33 cellular contexts compared by ENCODE assay signal in the genomic region with DNA sequence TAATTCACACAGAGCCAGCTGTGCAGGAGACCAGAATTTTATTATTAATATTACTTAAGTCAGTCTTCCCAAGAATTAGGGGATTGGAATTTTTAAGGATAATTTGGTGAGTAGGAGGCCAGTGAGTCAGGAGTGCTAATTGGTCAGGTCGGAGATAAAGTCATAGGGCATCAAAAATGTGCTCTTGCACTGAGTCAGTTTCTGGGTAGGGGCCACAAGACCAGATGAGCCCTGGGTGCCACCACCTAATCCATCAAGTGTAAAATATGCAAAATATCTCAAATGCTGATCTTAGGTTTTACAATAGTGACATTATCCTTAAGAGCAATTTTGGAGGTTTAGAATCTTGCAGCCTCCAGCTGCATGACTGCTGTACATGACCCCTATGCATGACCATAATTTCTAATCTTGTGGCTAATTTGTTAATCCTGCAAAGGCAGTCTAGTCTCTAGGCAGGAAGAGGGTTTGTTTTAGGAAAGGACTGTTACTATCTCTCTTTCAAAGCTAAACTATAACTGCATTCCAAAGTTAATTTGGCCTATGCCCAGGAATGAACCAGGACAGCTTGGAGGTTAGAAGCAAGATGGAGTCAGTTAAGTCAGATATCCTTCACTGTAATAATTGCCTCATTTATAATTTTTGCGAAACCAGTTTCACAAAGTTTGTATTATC.
"Had no signal": no experiment of that assay in that cellular context is flagged by ENCODE, and none has a peak within 500 bp of the region (broad histone marks: within the 10 kb centered on the region; RNA-seq: fewer than 3 reads in every experiment).

No MANE protein-coding gene starts in this region.

- ATAC-seq: activated CD4-positive, CD25-positive, alpha-beta regulatory T cell treated with anti-CD3 and anti-CD28 coated beads, Interleukin-2, amount 50 U/mL, for 24 hours; esophagus mucosa; left colon; right lobe of liver; upper lobe of right lung had no signal

- H3K4me1 ChIP-seq: ascending aorta, right lobe of liver, stomach, upper lobe of right lung had no signal

- H3K36me3 Mint-ChIP-seq: activated naive CD4-positive, alpha-beta T cell treated with anti-CD3 and anti-CD28 coated beads, Interleukin-2, amount 10 ng/mL, durations not matched to agents 7 days and 5 days; activated naive CD8-positive, alpha-beta T cell treated with anti-CD3 and anti-CD28 coated beads, Interleukin-2, amount 10 ng/mL, durations not matched to agents 7 days and 5 days had no signal

- H3K36me3 ChIP-seq: ascending aorta, brain microvascular endothelial cell, ovary, right lobe of liver, stomach, upper lobe of right lung, WERI-Rb-1 had no signal

- DNase-seq: activated CD4-positive, alpha-beta memory T cell treated with anti-CD3 and anti-CD28 coated beads for 36 hours; activated CD4-positive, alpha-beta T cell treated with anti-CD3 and anti-CD28 coated beads for 48 hours; activated CD8-positive, alpha-beta memory T cell treated with anti-CD3 and anti-CD28 coated beads, Interleukin-2, amount 50 U/mL, for 4 hours; activated gamma-delta T cell; activated naive CD4-positive, alpha-beta T cell treated with anti-CD3 and anti-CD28 coated beads, Interleukin-2, amount 10 ng/mL, durations not matched to agents 7 days and 5 days; activated naive CD8-positive, alpha-beta T cell treated with anti-CD3 and anti-CD28 coated beads, Interleukin-2, amount 10 ng/mL, durations not matched to agents 7 days and 5 days; activated T-cell treated with anti-CD3 and anti-CD28 coated beads, Interleukin-2, amount 50 U/mL, for 1 hour; brain microvascular endothelial cell; caudate nucleus; endodermal cell; head of caudate nucleus; hippocampal formation; immature natural killer cell; kidney; left colon; naive B cell; ovary; right lobe of liver; stimulated activated CD4-positive, alpha-beta T cell treated with anti-CD3 and anti-CD28 coated beads, Interleukin-12 subunit alpha, Interleukin-12 subunit beta, amount 100 ng/mL, for 4 hours; stimulated activated CD4-positive, alpha-beta T cell treated with anti-CD3 and anti-CD28 coated beads, Interleukin-4, amount 100 ng/mL, for 1 hour; stomach; T1000; tibial artery; upper lobe of right lung; WERI-Rb-1 had no signal

- H3K4me3 ChIP-seq: ascending aorta, ovary, right lobe of liver, stomach, tibial artery, upper lobe of right lung had no signal

- H3K4me3 Mint-ChIP-seq: activated CD4-positive, alpha-beta memory T cell treated with anti-CD3 and anti-CD28 coated beads for 36 hours; activated naive CD4-positive, alpha-beta T cell treated with anti-CD3 and anti-CD28 coated beads, Interleukin-2, amount 10 ng/mL, durations not matched to agents 7 days and 5 days; activated naive CD8-positive, alpha-beta T cell treated with anti-CD3 and anti-CD28 coated beads, Interleukin-2, amount 10 ng/mL, durations not matched to agents 7 days and 5 days; activated T-helper 1 cell treated with anti-CD3 and anti-CD28 coated beads, Interleukin-12 subunit alpha, Interleukin-12 subunit beta, Interleukin-2, Interleukin-4 antibody, amounts not matched to agents 30 ng/mL and 10 ng/mL and 1 ng/mL, durations not matched to agents 14 hours and 24 hours and 36 hours; dendritic cell treated with granulocyte-macrophage colony-stimulating factor and Interleukin-4, amounts not matched to agents 40 ng/mL and 50 ng/mL, for 4 days; endodermal cell; immature natural killer cell; mesothelial cell of epicardium; naive B cell; T-helper 1 cell treated with Interleukin-12 subunit alpha and Interleukin-12 subunit beta and Interleukin-4 antibody, amounts not matched to agents 30 μg/mL and 1 μg/mL, for 36 hours had no signal

- H3K4me1 Mint-ChIP-seq: activated naive CD4-positive, alpha-beta T cell treated with anti-CD3 and anti-CD28 coated beads, Interleukin-2, amount 10 ng/mL, durations not matched to agents 7 days and 5 days; activated naive CD8-positive, alpha-beta T cell treated with anti-CD3 and anti-CD28 coated beads, Interleukin-2, amount 10 ng/mL, durations not matched to agents 7 days and 5 days; immature natural killer cell; mesothelial cell of epicardium; naive B cell had no signal

- H3K27me3 ChIP-seq: ascending aorta, brain microvascular endothelial cell, ovary, right lobe of liver, stomach, tibial artery, upper lobe of right lung had no signal

- H3K27ac Mint-ChIP-seq: activated CD4-positive, alpha-beta memory T cell treated with anti-CD3 and anti-CD28 coated beads for 36 hours; activated naive CD4-positive, alpha-beta T cell treated with anti-CD3 and anti-CD28 coated beads, Interleukin-2, amount 10 ng/mL, durations not matched to agents 7 days and 5 days; activated naive CD8-positive, alpha-beta T cell treated with anti-CD3 and anti-CD28 coated beads, Interleukin-2, amount 10 ng/mL, durations not matched to agents 7 days and 5 days; activated T-helper 1 cell treated with anti-CD3 and anti-CD28 coated beads, Interleukin-12 subunit alpha, Interleukin-12 subunit beta, Interleukin-2, Interleukin-4 antibody, amounts not matched to agents 30 ng/mL and 10 ng/mL and 1 ng/mL, durations not matched to agents 14 hours and 24 hours and 36 hours; dendritic cell treated with granulocyte-macrophage colony-stimulating factor and Interleukin-4, amounts not matched to agents 40 ng/mL and 50 ng/mL, for 4 days; endodermal cell; immature natural killer cell; mesothelial cell of epicardium; naive B cell; progenitor cell of endocrine pancreas; T-helper 1 cell treated with Interleukin-12 subunit alpha and Interleukin-12 subunit beta and Interleukin-4 antibody, amounts not matched to agents 30 μg/mL and 1 μg/mL, for 36 hours had no signal

- H3K27me3 Mint-ChIP-seq: progenitor cell of endocrine pancreas had no signal

- H3K27ac ChIP-seq: ascending aorta, brain microvascular endothelial cell, ovary, right lobe of liver, stomach, tibial artery, upper lobe of right lung, WERI-Rb-1 had no signal

- H3K9me3 ChIP-seq: ovary had no signal
